ENCODE assay signal across 15 cellular contexts in the genomic region with DNA sequence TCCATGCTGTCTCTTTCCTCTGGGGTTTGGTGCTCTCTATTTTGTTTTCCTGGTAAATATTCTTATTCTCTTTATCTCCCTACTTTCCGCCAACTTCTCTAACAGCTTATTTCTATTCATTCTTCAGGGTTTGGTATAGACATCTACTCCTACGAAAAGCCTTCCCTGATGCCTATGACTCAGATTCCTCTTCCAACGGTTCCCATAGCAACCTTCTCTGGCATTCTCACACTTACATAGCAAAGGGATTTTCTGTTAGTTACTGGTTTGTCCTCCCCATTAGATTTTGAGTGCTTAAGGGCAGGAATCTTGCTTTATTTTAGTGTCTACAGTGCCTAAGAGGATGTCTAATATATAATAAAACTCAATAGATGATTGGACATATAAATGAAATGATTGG.
DNase-seq lines count a peak whose midpoint lies in the region; TF ChIP-seq lines count a peak whose summit lies in the region.
"Had no signal": no experiment of that assay in that cellular context is flagged by ENCODE, and none has a peak within 500 bp of the region (broad histone marks: within the 10 kb centered on the region; RNA-seq: fewer than 3 reads in every experiment).

No MANE protein-coding gene starts in this region.

- H3K4me1 ChIP-seq in adipocyte (ENCODE audit: control insufficient read depth, insufficient read depth, low read length), result no peaks in the 10 kb centered on the region
- no peaks in the 10 kb centered on the region for H3K4me1 ChIP-seq in hepatocyte (ENCODE audit: insufficient read depth)
- H3K4me1 ChIP-seq: uterus had no signal

- H3K79me2 ChIP-seq in hepatocyte, result no peaks in the 10 kb centered on the region

- H3K36me3 ChIP-seq in H7 (replicated peaks; ENCODE audit: control insufficient read depth, insufficient read depth, low read length) (no peaks in the 10 kb centered on the region), adipocyte (ENCODE audit: control insufficient read depth, insufficient read depth, low read length, severe bottlenecking) (no peaks in the 10 kb centered on the region), hepatocyte (replicated peaks; ENCODE audit: insufficient read depth, low read depth) (no peaks in the 10 kb centered on the region)
- H3K36me3 ChIP-seq: BLaER1 treated with 17β-estradiol and CSF1 and Interleukin-3, amounts not matched to agents 10 nM and 100 nM; uterus had no signal

- DNase-seq in H7, result peak; percentile 17
- DNase-seq in adipocyte (ENCODE audit: low read depth), result peak; percentile 1
- peak; percentile 60 for DNase-seq in hepatocyte (ENCODE audit: low spot score)
- DNase-seq in retinal pigment epithelial cell (ENCODE audit: low read depth), result peak; percentile 51
- DNase-seq in osteocyte (ENCODE audit: extremely low spot score, unreplicated experiment), result no peak
- DNase-seq in ecto neural progenitor cell (ENCODE audit: low spot score), result no peak
- no peak for DNase-seq in hepatic stellate cell (ENCODE audit: low spot score)
- DNase-seq: activated CD4-positive, alpha-beta T cell treated with anti-CD3 and anti-CD28 coated beads, Interleukin-2, amount 50 U/mL, for 48 hours; H9; midbrain; MM.1S; small intestine; stimulated activated naive CD4-positive, alpha-beta T cell; uterus had no signal

- H3K27ac Mint-ChIP-seq in osteocyte (ENCODE audit: unreplicated experiment), result no peak overlapping the region
- H3K27ac Mint-ChIP-seq: H9 had no signal

- no peak overlapping the region for H2AFZ ChIP-seq in hepatocyte

- H3K4me3 ChIP-seq in H7 (ENCODE audit: insufficient read depth, low read depth, low read length) (no peak overlapping the region), adipocyte (ENCODE audit: low read length) (no peak overlapping the region), hepatocyte (no peak overlapping the region), retinal pigment epithelial cell (ENCODE audit: low read length) (no peak overlapping the region)
- H3K4me3 ChIP-seq: BLaER1 treated with 17β-estradiol and CSF1 and Interleukin-3, amounts not matched to agents 10 nM and 100 nM; uterus had no signal

- no peaks in the 10 kb centered on the region for H3K9me3 Mint-ChIP-seq in osteocyte (ENCODE audit: unreplicated experiment)

- no peak overlapping the region for H3K9ac ChIP-seq in adipocyte (ENCODE audit: low read length)
- H3K9ac ChIP-seq: BLaER1 treated with 17β-estradiol and CSF1 and Interleukin-3, amounts not matched to agents 10 nM and 100 nM had no signal

- H3K27me3 ChIP-seq in H7 (ENCODE audit: control insufficient read depth, insufficient read depth, low read length) (no peaks in the 10 kb centered on the region), adipocyte (replicated peaks; ENCODE audit: control insufficient read depth, insufficient read depth, low read length) (no peaks in the 10 kb centered on the region), hepatocyte (no peaks in the 10 kb centered on the region)
- H3K27me3 ChIP-seq: BLaER1 treated with 17β-estradiol and CSF1 and Interleukin-3, amounts not matched to agents 10 nM and 100 nM; uterus had no signal

- H3K36me3 Mint-ChIP-seq in osteocyte (ENCODE audit: unreplicated experiment), result no peaks in the 10 kb centered on the region

- no peak overlapping the region for H3K27ac ChIP-seq in hepatocyte
- H3K27ac ChIP-seq: BLaER1 treated with 17β-estradiol and CSF1 and Interleukin-3, amounts not matched to agents 10 nM and 100 nM; uterus had no signal

- H3K27me3 Mint-ChIP-seq in osteocyte (ENCODE audit: unreplicated experiment), result no peaks in the 10 kb centered on the region

- no peak for TF ChIP-seq CTCF in hepatocyte (IDR thresholded peaks at IDR 0.05; ENCODE audit: poor library complexity)
- TF ChIP-seq CTCF in retinal pigment epithelial cell (conservative IDR thresholded peaks at IDR 0.05; ENCODE audit: low read depth, low read length), result no peak
- TF ChIP-seq CTCF in osteocyte (IDR thresholded peaks at IDR 0.05), result no peak

- H4K20me1 ChIP-seq in hepatocyte (ENCODE audit: insufficient read depth, poor library complexity, severe bottlenecking), result no peaks in the 10 kb centered on the region
- H4K20me1 ChIP-seq: BLaER1 treated with 17β-estradiol and CSF1 and Interleukin-3, amounts not matched to agents 10 nM and 100 nM had no signal

- no peaks in the 10 kb centered on the region for H3K4me1 Mint-ChIP-seq in osteocyte (ENCODE audit: unreplicated experiment)

- H3K9me3 ChIP-seq in adipocyte (ENCODE audit: control insufficient read depth, low read length) (peaks cover under 1% of the 10 kb centered on the region), hepatocyte (ENCODE audit: low read depth) (no peaks in the 10 kb centered on the region)
- H3K9me3 ChIP-seq: uterus had no signal

- WGBS in hepatocyte (ENCODE audit: low lambda C conversion rate, missing lambda C conversion rate), result 64% methylated on average over 3 of the region's 3 CpGs

- no peak overlapping the region for H3K4me2 ChIP-seq in hepatocyte
- H3K4me2 ChIP-seq: BLaER1 treated with 17β-estradiol and CSF1 and Interleukin-3, amounts not matched to agents 10 nM and 100 nM had no signal

- H3K9me2 ChIP-seq in hepatocyte (replicated peaks; ENCODE audit: insufficient read depth), result no peaks in the 10 kb centered on the region

- H3K4me3 Mint-ChIP-seq in osteocyte (ENCODE audit: unreplicated experiment), result no peak overlapping the region
- H3K4me3 Mint-ChIP-seq: H9 had no signal

Comparison
In these comparisons a context has a peak if more than half of its experiments do, and no peak if none do; other contexts are left out.
1. DNase-seq: peak in H7 (single experiment), adipocyte (single experiment), hepatocyte (single experiment) and retinal pigment epithelial cell (single experiment); none in osteocyte (single experiment), ecto neural progenitor cell (single experiment) and hepatic stellate cell (single experiment).